Comparison of ENCODE assay signal across 12 cellular contexts in the genomic region with DNA sequence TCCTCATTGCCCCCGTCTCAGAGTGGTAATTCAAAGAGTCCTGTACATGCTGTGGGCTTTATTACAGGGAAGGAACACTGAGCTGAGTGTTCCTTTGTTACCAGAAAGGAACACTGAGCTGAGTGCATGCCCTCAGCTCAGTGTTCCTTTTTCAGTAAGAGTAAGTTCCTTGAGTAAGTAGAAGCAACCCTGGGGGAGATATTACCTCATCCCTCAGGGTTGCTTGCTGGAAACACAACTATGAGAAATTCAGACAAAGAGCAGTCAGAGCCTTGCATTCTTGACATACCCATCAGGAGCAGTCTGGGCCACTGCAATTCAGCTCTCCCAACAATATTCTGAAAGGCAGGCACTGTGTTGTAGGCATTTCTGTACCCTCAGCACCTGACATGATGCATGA. TPM values are rescaled to one million over a fixed set of nuclear protein-coding genes. Genes with fewer than 3 reads are reported as not detected.
DNase-seq lines count a peak whose midpoint lies in the region; ATAC-seq and TF ChIP-seq lines count a peak whose summit lies in the region.
"Had no signal": no experiment of that assay in that cellular context is flagged by ENCODE, and none has a peak within 500 bp of the region (broad histone marks: within the 10 kb centered on the region; RNA-seq: fewer than 3 reads in every experiment).

No MANE protein-coding gene starts in this region.

- no peak overlapping the region for H2BK15ac ChIP-seq in neuronal stem cell (ENCODE audit: low read length)

- H3K4me3 ChIP-seq in NT2/D1 (ENCODE audit: insufficient read length, low read depth) = no peak overlapping the region
- no peak overlapping the region for H3K4me3 ChIP-seq in epithelial cell of esophagus (ENCODE audit: low read length)
- H3K4me3 ChIP-seq in neuronal stem cell (ENCODE audit: low read length in 2 of 2) = no peak overlapping the region
- no peak overlapping the region for H3K4me3 ChIP-seq in uterus
- H3K4me3 ChIP-seq: heart right ventricle had no signal

- no peak for TF ChIP-seq CTCF in epithelial cell of esophagus (IDR thresholded peaks at IDR 0.05; ENCODE audit: insufficient read depth, low read depth, low read length, missing control alignments)
- TF ChIP-seq CTCF in uterus (IDR thresholded peaks at IDR 0.05) = no peak

- intact Hi-C loops in uterus (cut with DNase I; ENCODE audit: low total_unique reads) = no loop called here

- no peak overlapping the region for H3K23ac ChIP-seq in neuronal stem cell (ENCODE audit: low read depth, low read length, poor library complexity)

- no peaks in the 10 kb centered on the region for H3K27me3 ChIP-seq in NT2/D1 (ENCODE audit: insufficient read depth, insufficient read length)
- H3K27me3 ChIP-seq in neuronal stem cell (ENCODE audit: control insufficient read depth in 3 of 3, insufficient read depth in 3 of 3, low read depth in 1 of 3, low read length in 3 of 3) = no peaks in the 10 kb centered on the region
- H3K27me3 ChIP-seq in uterus = no peaks in the 10 kb centered on the region
- H3K27me3 ChIP-seq: heart right ventricle had no signal

- H2AK5ac ChIP-seq in neuronal stem cell (ENCODE audit: low read depth, low read length) = no peak overlapping the region

- ATAC-seq in GM21825 (IDR thresholded peaks at IDR 0.05; ENCODE audit: unreplicated experiment) = no peak
- ATAC-seq: T-helper 17 cell had no signal

- H3K14ac ChIP-seq in neuronal stem cell (ENCODE audit: low read length) = no peak overlapping the region

- H3K4me1 ChIP-seq in NT2/D1 (ENCODE audit: insufficient read depth, insufficient read length) (no peaks in the 10 kb centered on the region), neuronal stem cell (ENCODE audit: control insufficient read depth in 2 of 2, insufficient read depth in 1 of 2, low read depth in 1 of 2, low read length in 2 of 2) (peaks cover 6 to 8% of the 10 kb centered on the region in 2 donors), uterus (no peaks in the 10 kb centered on the region)

- WGBS in neuronal stem cell (ENCODE audit: extremely low coverage in 2 of 2, insufficient read length in 2 of 2, insufficient replicate concordance in 1 of 2), 2 donors = no CpG with 5 or more reads among the region's 1 CpG

- H3K18ac ChIP-seq in neuronal stem cell (ENCODE audit: low read length) = no peak overlapping the region

- H3K4me2 ChIP-seq in neuronal stem cell (ENCODE audit: insufficient read depth, low read length, poor library complexity, severe bottlenecking) = no peak overlapping the region

- no peak overlapping the region for H2BK120ac ChIP-seq in neuronal stem cell (ENCODE audit: low read depth, low read length)

- no peak overlapping the region for H2BK12ac ChIP-seq in neuronal stem cell (ENCODE audit: low read length)

- H3K27ac ChIP-seq in neuronal stem cell (replicated peaks; ENCODE audit: low read length) (peak overlapping the region; percentile 56), uterus (no peak overlapping the region)
- H3K27ac ChIP-seq: heart right ventricle had no signal

- DNase-seq in COLO829 (ENCODE audit: low spot score) = peak; percentile 2
- peak; percentile 13 for DNase-seq in NT2/D1 (ENCODE audit: low read depth, low spot score)
- DNase-seq in epithelial cell of esophagus (ENCODE audit: low read depth) = peak; percentile 67
- DNase-seq in neuronal stem cell (ENCODE audit: low spot score) = peak; percentile 18
- DNase-seq in Kasumi-1 (lab: John Stamatoyannopoulos, UW) = no peak
- no peak for DNase-seq in NCI-H2171 (lab: John Stamatoyannopoulos, UW)
- no peak for DNase-seq in uterus
- DNase-seq: heart right ventricle; stimulated activated CD4-positive, alpha-beta T cell treated with anti-CD3 and anti-CD28 coated beads, Interleukin-2, amount 100 ng/mL, for 24 hours; T-helper 17 cell had no signal

- H3K9me3 ChIP-seq in NT2/D1 (ENCODE audit: insufficient read depth, low read length) = no peaks in the 10 kb centered on the region
- H3K9me3 ChIP-seq in neuronal stem cell (replicated peaks in 1 of 2; ENCODE audit: control insufficient read depth in 2 of 2, insufficient read depth in 1 of 2, low read depth in 1 of 2, low read length in 2 of 2) = no peaks in the 10 kb centered on the region
- no peaks in the 10 kb centered on the region for H3K9me3 ChIP-seq in uterus
- H3K9me3 ChIP-seq: heart right ventricle had no signal

- no peaks in the 10 kb centered on the region for H3K79me1 ChIP-seq in neuronal stem cell (ENCODE audit: low read depth, low read length)

- no peaks in the 10 kb centered on the region for H3K36me3 ChIP-seq in NT2/D1 (ENCODE audit: insufficient read depth, insufficient read length, low read length)
- no peaks in the 10 kb centered on the region for H3K36me3 ChIP-seq in neuronal stem cell (replicated peaks in 1 of 2; ENCODE audit: control insufficient read depth in 2 of 2, insufficient read depth in 2 of 2, low read length in 2 of 2)
- no peaks in the 10 kb centered on the region for H3K36me3 ChIP-seq in uterus
- H3K36me3 ChIP-seq: heart right ventricle had no signal

- H3K9ac ChIP-seq in NT2/D1 (ENCODE audit: insufficient read length, low read depth) (no peak overlapping the region), neuronal stem cell (ENCODE audit: low read depth, low read length, poor library complexity) (no peak overlapping the region)

- H4K8ac ChIP-seq in neuronal stem cell (ENCODE audit: low read depth, low read length) = no peak overlapping the region

- no peak for TF ChIP-seq POLR2A in uterus (IDR thresholded peaks at IDR 0.05)

- no peak overlapping the region for H4K91ac ChIP-seq in neuronal stem cell (ENCODE audit: low read depth, low read length, poor library complexity)

- no peak overlapping the region for H3K4ac ChIP-seq in neuronal stem cell (ENCODE audit: low read length)

- H2BK5ac ChIP-seq in neuronal stem cell (ENCODE audit: low read length) = no peak overlapping the region

- H2AFZ ChIP-seq in neuronal stem cell (ENCODE audit: low read length) = no peak overlapping the region

RNA-seq across cellular contexts. Expression of a gene that starts 17.0 kb away (rescaled TPM):
- not detected for polyA plus RNA-seq in neuronal stem cell (2013, experiment 1 of 2)
- polyA plus RNA-seq in neuronal stem cell (2013, experiment 2 of 2) = not detected
- total RNA-seq in uterus = not detected
- total RNA-seq: H4, heart right ventricle, T-helper 17 cell had no signal
- polyA plus RNA-seq: heart right ventricle had no signal

RNA-seq across cellular contexts. Expression of a gene that starts 53.7 kb away (rescaled TPM):
- polyA plus RNA-seq in neuronal stem cell (2013, experiment 1 of 2) = 7.1 TPM
- 6.9 TPM for polyA plus RNA-seq in neuronal stem cell (2013, experiment 2 of 2)
- 10 to 100 TPM; 12.3 to 27.9 (median 18.0) TPM for total RNA-seq in uterus

Comparison
In these comparisons a context has a peak if more than half of its experiments do, and no peak if none do; other contexts are left out.
1. DNase-seq: peak in COLO829 (single experiment), NT2/D1 (single experiment), epithelial cell of esophagus (single experiment) and neuronal stem cell (single experiment); none in Kasumi-1 (0 of 2), NCI-H2171 (single experiment) and uterus (0 of 2).